In the genomic region with DNA sequence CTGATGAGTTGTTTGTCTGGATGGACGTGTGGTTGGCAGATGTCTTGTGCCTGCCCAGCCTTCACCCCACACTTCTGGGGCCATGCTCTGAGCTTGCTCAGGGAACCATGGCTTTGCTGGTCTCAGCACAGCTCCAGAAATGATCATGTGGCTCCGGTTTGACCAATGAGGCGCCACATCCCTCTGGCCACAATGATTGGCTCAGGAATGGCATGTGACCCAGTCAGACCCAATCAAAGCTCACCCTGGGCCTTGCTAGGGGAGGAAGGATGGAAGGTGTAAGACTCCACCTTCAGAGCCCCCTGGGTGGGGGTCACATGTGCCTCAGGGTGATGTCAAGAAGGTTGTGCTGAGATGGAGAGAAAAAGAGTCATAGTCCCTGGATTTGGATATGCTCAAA, we compare ENCODE assay signal across 27 cellular contexts.
"Had no signal": no experiment of that assay in that cellular context is flagged by ENCODE, and none has a peak within 500 bp of the region (broad histone marks: within the 10 kb centered on the region; RNA-seq: fewer than 3 reads in every experiment).

No MANE protein-coding gene starts in this region.

- ATAC-seq: activated CD4-positive, alpha-beta T cell treated with anti-CD3 and anti-CD28 coated beads for 36 hours; activated CD8-positive, alpha-beta T cell treated with anti-CD3 and anti-CD28 coated beads, Interleukin-2, amount 10 ng/mL, durations not matched to agents 7 days and 5 days; activated naive CD4-positive, alpha-beta T cell treated with anti-CD3 and anti-CD28 coated beads, Interleukin-2, amount 50 U/mL, for 72 hours; activated T-cell treated with anti-CD3 and anti-CD28 coated beads, Interleukin-2, amount 50 U/mL, for 72 hours; mucosa of descending colon; stimulated activated naive B cell treated with anti-CD40 and anti-IgM and Interleukin-4, amounts not matched to agents 10 μg/mL and 1 μg/mL and 100 μg/mL, for 72 hours had no signal

- H3K27me3 ChIP-seq: cardiac muscle cell, dorsolateral prefrontal cortex, right atrium auricular region, suprapubic skin, transverse colon had no signal

- DNase-seq: activated CD4-positive, alpha-beta T cell treated with anti-CD3 and anti-CD28 coated beads for 36 hours; activated CD4-positive, CD25-positive, alpha-beta regulatory T cell; activated CD8-positive, alpha-beta T cell treated with anti-CD3 and anti-CD28 coated beads, Interleukin-2, amount 10 ng/mL, durations not matched to agents 7 days and 5 days; activated naive CD4-positive, alpha-beta T cell; activated T-cell treated with anti-CD3 and anti-CD28 coated beads for 4 hours; activated T-cell treated with anti-CD3 and anti-CD28 coated beads, Interleukin-2, amount 50 U/mL, for 72 hours; cerebellar nuclear complex; dorsolateral prefrontal cortex; effector memory CD4-positive, alpha-beta T cell; glutamatergic neuron; left ventricle myocardium inferior; mucosa of descending colon; nephron progenitor cell; stimulated activated CD4-positive, alpha-beta T cell treated with anti-CD3 and anti-CD28 coated beads, Interleukin-15, amount 100 ng/mL, for 24 hours; stimulated activated CD4-positive, alpha-beta T cell treated with anti-CD3 and anti-CD28 coated beads, Interleukin-2, amount 100 ng/mL, for 24 hours; stimulated activated naive B cell treated with anti-CD40 and anti-IgM and Interleukin-4, amounts not matched to agents 10 μg/mL and 1 μg/mL and 100 μg/mL, for 72 hours; transverse colon had no signal

- H3K9me3 ChIP-seq: left ventricle myocardium inferior, mucosa of descending colon, right atrium auricular region, suprapubic skin, transverse colon had no signal

- H3K4me3 Mint-ChIP-seq: activated CD4-positive, alpha-beta T cell treated with anti-CD3 and anti-CD28 coated beads for 36 hours; activated CD8-positive, alpha-beta T cell treated with anti-CD3 and anti-CD28 coated beads, Interleukin-2, amount 10 ng/mL, durations not matched to agents 7 days and 5 days; activated T-cell treated with anti-CD3 and anti-CD28 coated beads, Interleukin-2, amount 50 U/mL, for 72 hours; nephron progenitor cell; stimulated activated naive B cell treated with anti-CD40 and anti-IgM and Interleukin-4, amounts not matched to agents 10 μg/mL and 1 μg/mL and 100 μg/mL, for 72 hours; T-helper 2 cell treated with Interferon-gamma antibody and Interleukin-4, amounts not matched to agents 5 μg/mL and 100 μg/mL, for 36 hours had no signal

- H3K27ac ChIP-seq: cardiac muscle cell, coronary artery, dorsolateral prefrontal cortex, left ventricle myocardium inferior, parathyroid adenoma, right atrium auricular region, suprapubic skin, transverse colon had no signal

- H3K36me3 ChIP-seq: cardiac muscle cell, left ventricle myocardium inferior, right atrium auricular region, suprapubic skin, transverse colon had no signal

- FAIRE-seq: frontal cortex, islet of Langerhans had no signal

- H3K9me3 Mint-ChIP-seq: activated T-cell treated with anti-CD3 and anti-CD28 coated beads, Interleukin-2, amount 50 U/mL, for 72 hours; T-helper 2 cell treated with Interferon-gamma antibody and Interleukin-4, amounts not matched to agents 5 μg/mL and 100 μg/mL, for 36 hours had no signal

- H3K4me1 ChIP-seq: left ventricle myocardium inferior, parathyroid adenoma, right atrium auricular region, suprapubic skin, transverse colon had no signal

- H3K4me3 ChIP-seq: cardiac muscle cell, coronary artery, dorsolateral prefrontal cortex, left ventricle myocardium inferior, lung, mucosa of descending colon, right atrium auricular region, suprapubic skin, transverse colon had no signal

- H3K4me1 Mint-ChIP-seq: activated CD4-positive, alpha-beta T cell treated with anti-CD3 and anti-CD28 coated beads for 36 hours had no signal

- H3K27ac Mint-ChIP-seq: activated CD4-positive, alpha-beta T cell treated with anti-CD3 and anti-CD28 coated beads for 36 hours; activated CD8-positive, alpha-beta T cell treated with anti-CD3 and anti-CD28 coated beads, Interleukin-2, amount 10 ng/mL, durations not matched to agents 7 days and 5 days; activated naive CD4-positive, alpha-beta T cell treated with anti-CD3 and anti-CD28 coated beads, Interleukin-2, amount 50 U/mL, for 72 hours; activated T-cell treated with anti-CD3 and anti-CD28 coated beads, Interleukin-2, amount 50 U/mL, for 72 hours; nephron progenitor cell; stimulated activated naive B cell treated with anti-CD40 and anti-IgM and Interleukin-4, amounts not matched to agents 10 μg/mL and 1 μg/mL and 100 μg/mL, for 72 hours; T-helper 2 cell treated with Interferon-gamma antibody and Interleukin-4, amounts not matched to agents 5 μg/mL and 100 μg/mL, for 36 hours had no signal
